Comparison of ENCODE assay signal across 16 cellular contexts in genomic region chr1:203691454-203691853, GRCh38.
A peak's percentile ranks its signal among the peaks of the same experiment; 100 is the strongest.
DNase-seq lines count a peak whose midpoint lies in the region; ATAC-seq and TF ChIP-seq lines count a peak whose summit lies in the region.
"Had no signal": no experiment of that assay in that cellular context is flagged by ENCODE, and none has a peak within 500 bp of the region (broad histone marks: within the 10 kb centered on the region; RNA-seq: fewer than 3 reads in every experiment).

No MANE protein-coding gene starts in this region.

- TF ChIP-seq POLR2A in esophagus muscularis mucosa (IDR thresholded peaks at IDR 0.05; ENCODE audit: low read depth), result no peak

- H3K4me1 Mint-ChIP-seq in CD4-positive, CD25-positive, alpha-beta regulatory T cell, result peaks cover 43 to 76% (median 54%) of the 10 kb centered on the region in 4 donors

- H3K27me3 ChIP-seq in CD4-positive, CD25-positive, alpha-beta regulatory T cell (ENCODE audit: control insufficient read depth, insufficient read depth, low read length), result no peaks in the 10 kb centered on the region
- no peaks in the 10 kb centered on the region for H3K27me3 ChIP-seq in esophagus muscularis mucosa
- H3K27me3 ChIP-seq in psoas muscle (ENCODE audit: insufficient read depth in 3 of 3, low read length in 2 of 3), result no peaks in the 10 kb centered on the region
- H3K27me3 ChIP-seq in effector memory CD4-positive, alpha-beta T cell (replicated peaks; ENCODE audit: control insufficient read depth, insufficient read depth, low read length, poor library complexity, severe bottlenecking), result no peaks in the 10 kb centered on the region

- peaks cover 43% of the 10 kb centered on the region for H3K36me3 ChIP-seq in CD4-positive, CD25-positive, alpha-beta regulatory T cell (ENCODE audit: control insufficient read depth, insufficient read depth, low read length)
- H3K36me3 ChIP-seq in esophagus muscularis mucosa, result peaks cover 0 to 25% (median 5%) of the 10 kb centered on the region in 4 donors
- H3K36me3 ChIP-seq in psoas muscle (ENCODE audit: insufficient read depth in 1 of 2, low read depth in 1 of 2), result peaks cover 0 to 5% of the 10 kb centered on the region in 2 donors
- H3K36me3 ChIP-seq in effector memory CD4-positive, alpha-beta T cell (ENCODE audit: control insufficient read depth, insufficient read depth, low read length), result peaks cover 4% of the 10 kb centered on the region

- H3K9me3 ChIP-seq in CD4-positive, CD25-positive, alpha-beta regulatory T cell (ENCODE audit: control insufficient read depth in 2 of 2, low read length in 2 of 2), result no peaks in the 10 kb centered on the region
- H3K9me3 ChIP-seq in esophagus muscularis mucosa (no peaks in the 10 kb centered on the region), psoas muscle (no peaks in the 10 kb centered on the region)
- H3K9me3 ChIP-seq in effector memory CD4-positive, alpha-beta T cell (ENCODE audit: control insufficient read depth, low read length), result no peaks in the 10 kb centered on the region

- no peak for DNase-seq in CD4-positive, CD25-positive, alpha-beta regulatory T cell
- DNase-seq in RWPE1 (ENCODE audit: low spot score), result no peak
- no peak for DNase-seq in esophagus muscularis mucosa (ENCODE audit: extremely low spot score)
- DNase-seq in psoas muscle, result no peak
- DNase-seq in NCI-H526 treated with DMSO at 0.1 percent for 48 hours (lab: John Stamatoyannopoulos, UW), result no peak
- DNase-seq in activated CD4-positive, alpha-beta T cell treated with anti-CD3 and anti-CD28 coated beads for 48 hours, result no peak
- DNase-seq in NCI-H226, result no peak
- DNase-seq in effector memory CD4-positive, alpha-beta T cell, result no peak
- DNase-seq: activated CD4-positive, CD25-positive, alpha-beta regulatory T cell; activated CD8-positive, alpha-beta memory T cell treated with anti-CD3 and anti-CD28 coated beads, Interleukin-2, amount 50 U/mL, for 4 hours; GOT3; KG1; NCI-H1417 treated with DMSO at 0.1 percent for 48 hours; NCI-H510A treated with DMSO at 0.1 percent for 48 hours; PC-9; stimulated activated naive B cell treated with anti-CD40 and anti-IgM and Interleukin-4, amounts not matched to agents 10 μg/mL and 1 μg/mL and 100 μg/mL, for 72 hours had no signal

- H3K36me3 Mint-ChIP-seq in CD4-positive, CD25-positive, alpha-beta regulatory T cell, result peaks cover 33% of the 10 kb centered on the region
- H3K36me3 Mint-ChIP-seq: stimulated activated naive B cell treated with anti-CD40 and anti-IgM and Interleukin-4, amounts not matched to agents 10 μg/mL and 1 μg/mL and 100 μg/mL, for 72 hours had no signal

- WGBS in esophagus muscularis mucosa, result 62% methylated on average over 5 of the region's 5 CpGs
- 62 to 70% (median 65%) methylated on average over 5 of the region's 5 CpGs for WGBS in psoas muscle, 3 donors

- intact Hi-C loops in esophagus muscularis mucosa (cut with DNase I) (no loop called here), psoas muscle (cut with DNase I) (no loop called here)

- ATAC-seq in CD4-positive, CD25-positive, alpha-beta regulatory T cell (ENCODE audit: low read depth in 2 of 2), result no peak
- ATAC-seq in psoas muscle, result no peak
- ATAC-seq: stimulated activated naive B cell treated with anti-CD40 and anti-IgM and Interleukin-4, amounts not matched to agents 10 μg/mL and 1 μg/mL and 100 μg/mL, for 72 hours had no signal

- peak overlapping the region; percentile 18 for H3K27ac ChIP-seq in CD4-positive, CD25-positive, alpha-beta regulatory T cell (ENCODE audit: insufficient read depth, low read length, poor library complexity, severe bottlenecking)
- H3K27ac ChIP-seq in RWPE1, result peak overlapping the region; percentile 93
- peak overlapping the region; percentile 86 to 91 (median 87) for H3K27ac ChIP-seq in esophagus muscularis mucosa (replicated peaks in 1 of 4)
- peak overlapping the region; percentile 36 for H3K27ac ChIP-seq in psoas muscle
- no peak overlapping the region for H3K27ac ChIP-seq in effector memory CD4-positive, alpha-beta T cell (ENCODE audit: insufficient read depth, low read length, poor library complexity, severe bottlenecking)

- no peak overlapping the region for H3K4me3 ChIP-seq in CD4-positive, CD25-positive, alpha-beta regulatory T cell (ENCODE audit: low read depth, low read length)
- H3K4me3 ChIP-seq in esophagus muscularis mucosa, result no peak overlapping the region
- H3K4me3 ChIP-seq in psoas muscle, result no peak overlapping the region
- no peak overlapping the region for H3K4me3 ChIP-seq in effector memory CD4-positive, alpha-beta T cell (ENCODE audit: insufficient read depth, low read depth, low read length, poor library complexity, severe bottlenecking)
- H3K4me3 ChIP-seq: PC-9 had no signal

- no peak for TF ChIP-seq EP300 in esophagus muscularis mucosa (IDR thresholded peaks at IDR 0.05)

- no peaks in the 10 kb centered on the region for H3K9me3 Mint-ChIP-seq in CD4-positive, CD25-positive, alpha-beta regulatory T cell
- H3K9me3 Mint-ChIP-seq: stimulated activated naive B cell treated with anti-CD40 and anti-IgM and Interleukin-4, amounts not matched to agents 10 μg/mL and 1 μg/mL and 100 μg/mL, for 72 hours had no signal

- CTCF ChIA-PET in RWPE1 (lab: Yijun Ruan, JAX), result interaction anchor here (0.5 to 3.3 kb wide), 6 partner anchors 9 to 448 kb away, joined by 3 to 14 read pairs (median 4); partner anchors contain the start of gene ATP2B4

- H3K27me3 Mint-ChIP-seq in CD4-positive, CD25-positive, alpha-beta regulatory T cell, result no peaks in the 10 kb centered on the region
- H3K27me3 Mint-ChIP-seq: stimulated activated naive B cell treated with anti-CD40 and anti-IgM and Interleukin-4, amounts not matched to agents 10 μg/mL and 1 μg/mL and 100 μg/mL, for 72 hours had no signal

- POLR2A ChIA-PET in RWPE1 (lab: Yijun Ruan, JAX; ENCODE audit: low non-redundant PET), result no interaction called here

- no peak for TF ChIP-seq CTCF in RWPE1 (conservative IDR thresholded peaks at IDR 0.05; ENCODE audit: low read depth)
- TF ChIP-seq CTCF in esophagus muscularis mucosa (IDR thresholded peaks at IDR 0.05), result no peak
- no peak for TF ChIP-seq CTCF in psoas muscle (IDR thresholded peaks at IDR 0.05)

- H3K27ac Mint-ChIP-seq in CD4-positive, CD25-positive, alpha-beta regulatory T cell, result peak overlapping the region in 1 of 3 donors; percentile 22
- H3K27ac Mint-ChIP-seq: stimulated activated naive B cell treated with anti-CD40 and anti-IgM and Interleukin-4, amounts not matched to agents 10 μg/mL and 1 μg/mL and 100 μg/mL, for 72 hours had no signal

- H3K4me1 ChIP-seq in CD4-positive, CD25-positive, alpha-beta regulatory T cell (ENCODE audit: control insufficient read depth, insufficient read depth, low read length, poor library complexity, severe bottlenecking), result peaks cover 27% of the 10 kb centered on the region
- H3K4me1 ChIP-seq in esophagus muscularis mucosa, result peaks cover 64 to 95% (median 91%) of the 10 kb centered on the region in 4 donors
- peaks cover 27% of the 10 kb centered on the region for H3K4me1 ChIP-seq in psoas muscle
- H3K4me1 ChIP-seq in effector memory CD4-positive, alpha-beta T cell (ENCODE audit: control insufficient read depth, insufficient read depth, low read length, poor library complexity, severe bottlenecking), result peaks cover 15% of the 10 kb centered on the region

- H3K4me3 Mint-ChIP-seq in CD4-positive, CD25-positive, alpha-beta regulatory T cell, result no peak overlapping the region
- H3K4me3 Mint-ChIP-seq: stimulated activated naive B cell treated with anti-CD40 and anti-IgM and Interleukin-4, amounts not matched to agents 10 μg/mL and 1 μg/mL and 100 μg/mL, for 72 hours had no signal
